In genomic region chr3:146559388-146559787, GRCh38 we compare ENCODE assay signal across 2 cellular contexts.
TF ChIP-seq lines count a peak whose summit lies in the region.

No MANE protein-coding gene starts in this region.

TF ChIP-seq in GM23338, 12 proteins besides CTCF, POLR2A, EP300 and RAD21:
- no peak for TF ChIP-seq STAT1 (IDR thresholded peaks at IDR 0.05; ENCODE audit: unreplicated experiment)
- TF ChIP-seq JUNB (IDR thresholded peaks at IDR 0.05; ENCODE audit: unreplicated experiment): no peak
- TF ChIP-seq POLR2AphosphoS5 (IDR thresholded peaks at IDR 0.05; ENCODE audit: low read depth): no peak
- no peak for TF ChIP-seq ZNF462 (CRISPR knock-in tag; IDR thresholded peaks at IDR 0.05)
- no peak for TF ChIP-seq NANOG (IDR thresholded peaks at IDR 0.05; ENCODE audit: borderline replicate concordance)
- TF ChIP-seq CREB1 (CRISPR knock-in tag; IDR thresholded peaks at IDR 0.05; ENCODE audit: low read depth): no peak
- no peak for TF ChIP-seq ZNF331 (CRISPR knock-in tag; IDR thresholded peaks at IDR 0.05; ENCODE audit: low read depth)
- no peak for TF ChIP-seq ETS1 (IDR thresholded peaks at IDR 0.05)
- no peak for TF ChIP-seq EZH2phosphoT487 (IDR thresholded peaks at IDR 0.05; ENCODE audit: unreplicated experiment)
- no peak for TF ChIP-seq REST (IDR thresholded peaks at IDR 0.05; ENCODE audit: unreplicated experiment)
- no peak for TF ChIP-seq EZH2 (IDR thresholded peaks at IDR 0.05; ENCODE audit: low read depth, unreplicated experiment)
- no peak for TF ChIP-seq ZNF114 (CRISPR knock-in tag; IDR thresholded peaks at IDR 0.05)

TF ChIP-seq in GM12878, 131 proteins besides CTCF, POLR2A, EP300 and RAD21:
- TF ChIP-seq ATF7 (IDR thresholded peaks at IDR 0.05; ENCODE audit: low read depth) (no peak), ZNF592 (IDR thresholded peaks at IDR 0.05) (no peak), ZNF24 (IDR thresholded peaks at IDR 0.05) (no peak), SUPT20H (IDR thresholded peaks at IDR 0.05; ENCODE audit: borderline replicate concordance, control insufficient read depth, low read depth, low read length) (no peak), BHLHE40 (IDR thresholded peaks at IDR 0.05; ENCODE audit: borderline replicate concordance in 1 of 2, low read depth in 2 of 2, low read length in 1 of 2) (no peak), EZH2 (IDR thresholded peaks at IDR 0.05; ENCODE audit: borderline replicate concordance, control insufficient read depth, low read depth, low read length) (no peak), SUZ12 (IDR thresholded peaks at IDR 0.05; ENCODE audit: unreplicated experiment) (no peak), ZNF384 (IDR thresholded peaks at IDR 0.05; ENCODE audit: borderline replicate concordance, low read depth, low read length) (no peak), CBX5 (IDR thresholded peaks at IDR 0.05; ENCODE audit: low read depth) (no peak), DPF2 (IDR thresholded peaks at IDR 0.05) (no peak), CUX1 (IDR thresholded peaks at IDR 0.05; ENCODE audit: insufficient replicate concordance, low read depth, low read length) (no peak), ZNF687 (IDR thresholded peaks at IDR 0.05) (no peak), MLLT1 (IDR thresholded peaks at IDR 0.05) (no peak)
